ENCODE assay signal across 1 cellular context in the genomic region with DNA sequence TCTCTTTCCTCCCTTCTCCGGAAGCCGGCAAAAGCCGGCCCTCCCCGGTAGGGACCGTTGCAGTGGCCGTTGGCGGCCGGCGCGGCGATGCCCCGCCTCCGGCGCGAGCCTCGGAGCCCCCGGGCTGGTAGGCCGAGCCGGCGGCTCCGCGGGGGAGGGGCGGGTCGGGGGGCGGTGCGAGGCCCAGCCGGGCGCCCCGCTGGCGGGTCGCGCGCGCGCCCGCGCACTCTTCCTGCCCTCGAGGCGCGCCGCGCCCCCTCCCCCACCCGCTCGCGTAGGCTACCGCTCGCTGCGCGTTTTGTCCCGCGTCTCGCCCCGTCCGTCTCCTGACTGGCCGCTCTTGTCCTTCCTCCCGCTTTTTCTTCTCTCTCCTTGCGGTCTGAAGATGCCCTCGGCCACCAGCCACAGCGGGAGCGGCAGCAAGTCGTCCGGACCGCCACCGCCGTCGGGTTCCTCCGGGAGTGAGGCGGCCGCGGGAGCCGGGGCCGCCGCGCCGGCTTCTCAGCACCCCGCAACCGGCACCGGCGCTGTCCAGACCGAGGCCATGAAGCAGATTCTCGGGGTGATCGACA.
TF ChIP-seq lines count a peak whose summit lies in the region.

No MANE protein-coding gene starts in this region.

TF ChIP-seq in HEK293, 187 proteins besides CTCF, POLR2A, EP300 and RAD21 (continued from another document):
- TF ChIP-seq ZNF529 (tag by site-specific recombination; IDR thresholded peaks at IDR 0.05; ENCODE audit: insufficient replicate concordance) (no peak), PRDM1 (tag by site-specific recombination; IDR thresholded peaks at IDR 0.05) (no peak), ZBTB6 (tag by site-specific recombination; IDR thresholded peaks at IDR 0.05) (no peak), ZNF488 (tag by site-specific recombination; IDR thresholded peaks at IDR 0.05) (no peak), ZNF146 (tag by site-specific recombination; IDR thresholded peaks at IDR 0.05) (no peak), ZNF654 (tag by site-specific recombination; IDR thresholded peaks at IDR 0.05; ENCODE audit: low read depth) (no peak), ZSCAN30 (tag by site-specific recombination; IDR thresholded peaks at IDR 0.05) (peak; percentile 59; the same call in 1 of the 2 replicates), ZNF610 (tag by site-specific recombination; IDR thresholded peaks at IDR 0.05; ENCODE audit: borderline replicate concordance) (peak; percentile 78), KLF10 (tag by site-specific recombination; IDR thresholded peaks at IDR 0.05) (0 out of 2 replicates have a peak, but pooled peaks have one; percentile 33), FEZF1 (tag by site-specific recombination; IDR thresholded peaks at IDR 0.05) (no peak), ZBTB26 (tag by site-specific recombination; optimal IDR thresholded peaks at IDR 0.05) (peak; percentile 80), ZNF24 (tag by site-specific recombination; IDR thresholded peaks at IDR 0.05) (no peak), HOXA7 (CRISPR knock-in tag; IDR thresholded peaks at IDR 0.05; ENCODE audit: borderline replicate concordance) (no peak), ZNF585B (tag by site-specific recombination; IDR thresholded peaks at IDR 0.05) (peak; percentile 15; the same call in 1 of the 2 replicates), REST (tag by site-specific recombination; IDR thresholded peaks at IDR 0.05) (peak; percentile 49), ZNF600 (tag by site-specific recombination; IDR thresholded peaks at IDR 0.05) (0 out of 2 replicates have a peak, but pooled peaks have one; percentile 14)
- TF ChIP-seq, protein P1, sequence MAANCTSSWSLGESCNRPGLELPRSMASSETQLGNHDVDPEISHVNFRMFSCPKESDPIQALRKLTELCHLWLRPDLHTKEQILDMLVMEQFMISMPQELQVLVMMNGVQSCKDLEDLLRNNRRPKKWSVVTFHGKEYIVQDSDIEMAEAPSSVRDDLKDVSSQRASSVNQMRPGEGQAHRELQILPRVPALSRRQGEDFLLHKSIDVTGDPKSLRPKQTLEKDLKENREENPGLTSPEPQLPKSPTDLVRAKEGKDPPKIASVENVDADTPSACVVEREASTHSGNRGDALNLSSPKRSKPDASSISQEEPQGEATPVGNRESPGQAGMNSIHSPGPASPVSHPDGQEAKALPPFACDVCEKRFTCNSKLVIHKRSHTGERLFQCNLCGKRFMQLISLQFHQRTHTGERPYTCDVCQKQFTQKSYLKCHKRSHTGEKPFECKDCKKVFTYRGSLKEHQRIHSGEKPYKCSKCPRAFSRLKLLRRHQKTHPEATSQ (tag by site-specific recombination; IDR thresholded peaks at IDR 0.05) = 0 out of 2 replicates have a peak, but pooled peaks have one; percentile 19
